21 cellular contexts compared by ENCODE assay signal in the genomic region with DNA sequence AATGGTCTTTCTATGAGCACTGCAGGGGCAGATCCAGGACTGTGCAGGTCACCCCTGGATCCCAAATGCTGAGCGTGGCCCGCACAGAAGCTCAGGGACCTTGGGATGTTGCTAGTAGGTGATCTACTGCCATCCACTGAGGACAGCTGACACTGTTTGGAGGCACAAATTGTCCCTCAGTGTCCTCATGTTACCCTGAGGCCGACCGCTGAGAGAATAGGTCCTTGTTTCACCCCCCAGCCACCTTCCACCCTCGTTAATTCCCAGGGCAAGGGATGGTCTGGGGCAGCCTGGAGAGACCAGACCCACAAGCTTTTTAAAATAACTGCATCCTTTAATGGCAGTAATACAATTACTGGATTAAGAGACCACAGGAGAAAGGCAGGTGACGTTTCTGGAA.
"Had no signal": no experiment of that assay in that cellular context is flagged by ENCODE, and none has a peak within 500 bp of the region (broad histone marks: within the 10 kb centered on the region; RNA-seq: fewer than 3 reads in every experiment).

No MANE protein-coding gene starts in this region.

- H3K9me3 Mint-ChIP-seq: activated CD4-positive, alpha-beta memory T cell treated with anti-CD3 and anti-CD28 coated beads, Interleukin-2, amount 10 ng/mL, durations not matched to agents 7 days and 5 days; activated CD4-positive, alpha-beta T cell treated with anti-CD3 and anti-CD28 coated beads, Interleukin-2, amount 10 ng/mL, durations not matched to agents 24 days and 14 days; activated naive CD4-positive, alpha-beta T cell treated with anti-CD3 and anti-CD28 coated beads, Interleukin-2, amount 10 ng/mL, durations not matched to agents 7 days and 5 days; activated T-cell treated with anti-CD3 and anti-CD28 coated beads, Interleukin-2, amount 50 U/mL, for 72 hours; naive thymus-derived CD4-positive, alpha-beta T cell had no signal

- H3K27ac ChIP-seq: coronary artery, ovary, upper lobe of right lung had no signal

- H3K27me3 Mint-ChIP-seq: activated CD4-positive, alpha-beta memory T cell treated with anti-CD3 and anti-CD28 coated beads, Interleukin-2, amount 10 ng/mL, durations not matched to agents 7 days and 5 days; activated CD4-positive, alpha-beta T cell treated with anti-CD3 and anti-CD28 coated beads, Interleukin-2, amount 10 ng/mL, durations not matched to agents 24 days and 14 days; activated naive CD4-positive, alpha-beta T cell treated with anti-CD3 and anti-CD28 coated beads, Interleukin-2, amount 10 ng/mL, durations not matched to agents 7 days and 5 days; naive thymus-derived CD4-positive, alpha-beta T cell; T-helper 17 cell had no signal

- H3K4me1 Mint-ChIP-seq: activated CD4-positive, alpha-beta memory T cell treated with anti-CD3 and anti-CD28 coated beads, Interleukin-2, amount 10 ng/mL, durations not matched to agents 7 days and 5 days; activated CD4-positive, alpha-beta T cell treated with anti-CD3 and anti-CD28 coated beads, Interleukin-2, amount 10 ng/mL, durations not matched to agents 24 days and 14 days; activated naive CD4-positive, alpha-beta T cell treated with anti-CD3 and anti-CD28 coated beads, Interleukin-2, amount 10 ng/mL, durations not matched to agents 7 days and 5 days; T-helper 17 cell had no signal

- H3K4me3 Mint-ChIP-seq: activated CD4-positive, alpha-beta memory T cell treated with anti-CD3 and anti-CD28 coated beads, Interleukin-2, amount 10 ng/mL, durations not matched to agents 7 days and 5 days; activated CD4-positive, alpha-beta T cell treated with anti-CD3 and anti-CD28 coated beads, Interleukin-2, amount 10 ng/mL, durations not matched to agents 24 days and 14 days; activated naive CD4-positive, alpha-beta T cell treated with anti-CD3 and anti-CD28 coated beads, Interleukin-2, amount 10 ng/mL, durations not matched to agents 7 days and 5 days; activated T-cell treated with anti-CD3 and anti-CD28 coated beads, Interleukin-2, amount 50 U/mL, for 72 hours; naive thymus-derived CD4-positive, alpha-beta T cell; T-helper 17 cell had no signal

- H3K27me3 ChIP-seq: ovary, upper lobe of right lung had no signal

- ATAC-seq: activated T-cell treated with anti-CD3 and anti-CD28 coated beads, Interleukin-2, amount 50 U/mL, for 72 hours; left lobe of liver; naive thymus-derived CD4-positive, alpha-beta T cell; right cardiac atrium; T-helper 17 cell; upper lobe of right lung had no signal

- H3K27ac Mint-ChIP-seq: activated CD4-positive, alpha-beta memory T cell treated with anti-CD3 and anti-CD28 coated beads, Interleukin-2, amount 10 ng/mL, durations not matched to agents 7 days and 5 days; activated CD4-positive, alpha-beta T cell treated with anti-CD3 and anti-CD28 coated beads, Interleukin-2, amount 10 ng/mL, durations not matched to agents 24 days and 14 days; activated naive CD4-positive, alpha-beta T cell treated with anti-CD3 and anti-CD28 coated beads, Interleukin-2, amount 10 ng/mL, durations not matched to agents 7 days and 5 days; activated T-cell treated with anti-CD3 and anti-CD28 coated beads, Interleukin-2, amount 50 U/mL, for 72 hours; naive thymus-derived CD4-positive, alpha-beta T cell; T-helper 17 cell had no signal

- H3K4me1 ChIP-seq: upper lobe of right lung had no signal

- H3K9me3 ChIP-seq: ovary, upper lobe of right lung had no signal

- FAIRE-seq: bronchial epithelial cell, small intestine had no signal

- H3K36me3 ChIP-seq: ovary had no signal

- H3K4me3 ChIP-seq: coronary artery, lung, ovary, upper lobe of right lung had no signal

- DNase-seq: activated CD4-positive, alpha-beta memory T cell treated with anti-CD3 and anti-CD28 coated beads, Interleukin-2, amount 10 ng/mL, durations not matched to agents 7 days and 5 days; activated CD4-positive, alpha-beta T cell treated with anti-CD3 and anti-CD28 coated beads, Interleukin-2, amount 10 ng/mL, durations not matched to agents 24 days and 14 days; activated effector memory CD4-positive, alpha-beta T cell treated with anti-CD3 and anti-CD28 coated beads, Interleukin-2, amount 50 U/mL, for 16 hours; activated naive CD4-positive, alpha-beta T cell treated with anti-CD3 and anti-CD28 coated beads, Interleukin-2, amount 10 ng/mL, durations not matched to agents 7 days and 5 days; activated T-cell treated with anti-CD3 and anti-CD28 coated beads, Interleukin-2, amount 50 U/mL, for 72 hours; amygdala; cerebellar nuclear complex; naive thymus-derived CD4-positive, alpha-beta T cell; ovary; small intestine; stimulated activated CD4-positive, alpha-beta T cell treated with anti-CD3 and anti-CD28 coated beads, Interleukin-15, amount 100 ng/mL, for 24 hours; stimulated activated CD4-positive, alpha-beta T cell treated with anti-CD3 and anti-CD28 coated beads, Interleukin-2, amount 100 ng/mL, for 48 hours; stimulated activated CD8-positive, alpha-beta memory T cell treated with anti-CD3 and anti-CD28 coated beads, Interleukin-4, amount 100 ng/mL, for 48 hours; stimulated activated naive CD4-positive, alpha-beta T cell; T-helper 17 cell; upper lobe of right lung had no signal
